8 cellular contexts compared by ENCODE assay signal in genomic region chr10:101816913-101817541, GRCh38. TPM values are rescaled to one million over a fixed set of nuclear protein-coding genes. Genes with fewer than 3 reads are reported as not detected.
DNase-seq lines count a peak whose midpoint lies in the region; ATAC-seq, FAIRE-seq and TF ChIP-seq lines count a peak whose summit lies in the region.

No MANE protein-coding gene starts in this region.

- no peak overlapping the region for H3K4ac ChIP-seq in neuronal stem cell (ENCODE audit: low read length)

- H3K27me3 Mint-ChIP-seq in CD8-positive, alpha-beta T cell (ENCODE audit: low read depth) = no peaks in the 10 kb centered on the region

- peaks cover 62% of the 10 kb centered on the region for H3K4me1 Mint-ChIP-seq in CD8-positive, alpha-beta T cell (ENCODE audit: low read depth)

- no peaks in the 10 kb centered on the region for H3K27me3 ChIP-seq in CD8-positive, alpha-beta T cell (ENCODE audit: insufficient read depth, low read length)
- no peaks in the 10 kb centered on the region for H3K27me3 ChIP-seq in effector memory CD4-positive, alpha-beta T cell (replicated peaks; ENCODE audit: control insufficient read depth, insufficient read depth, low read length, poor library complexity, severe bottlenecking)
- no peaks in the 10 kb centered on the region for H3K27me3 ChIP-seq in neuronal stem cell (ENCODE audit: control insufficient read depth in 3 of 3, insufficient read depth in 3 of 3, low read depth in 1 of 3, low read length in 3 of 3)

- H3K4me2 ChIP-seq in neuronal stem cell (ENCODE audit: insufficient read depth, low read length, poor library complexity, severe bottlenecking) = peak overlapping the region; percentile 51

- H3K4me1 ChIP-seq in CD8-positive, alpha-beta T cell (ENCODE audit: insufficient read depth, low read length) = peaks cover 44% of the 10 kb centered on the region
- H3K4me1 ChIP-seq in effector memory CD4-positive, alpha-beta T cell (ENCODE audit: control insufficient read depth, insufficient read depth, low read length, poor library complexity, severe bottlenecking) = peaks cover 30% of the 10 kb centered on the region
- H3K4me1 ChIP-seq in neuronal stem cell (ENCODE audit: control insufficient read depth in 2 of 2, insufficient read depth in 1 of 2, low read depth in 1 of 2, low read length in 2 of 2) = peaks cover 2 to 10% of the 10 kb centered on the region in 2 donors

- H2BK120ac ChIP-seq in neuronal stem cell (ENCODE audit: low read depth, low read length) = no peak overlapping the region

- H2AK5ac ChIP-seq in neuronal stem cell (ENCODE audit: low read depth, low read length) = no peak overlapping the region

- no peak for DNase-seq in CD8-positive, alpha-beta T cell
- DNase-seq in NAMALWA (ENCODE audit: low spot score) = peak; percentile 56
- no peak for DNase-seq in effector memory CD4-positive, alpha-beta T cell
- no peak for DNase-seq in neuronal stem cell (ENCODE audit: low spot score)
- DNase-seq in dermis blood vessel endothelial cell = no peak
- no peak for DNase-seq in D721Med (ENCODE audit: insufficient read length, low spot score)
- no peak for DNase-seq in A172 (ENCODE audit: low spot score)
- DNase-seq in UCSD-AML1 (lab: John Stamatoyannopoulos, UW; ENCODE audit: unreplicated experiment) = no peak

- no peak overlapping the region for H3K23ac ChIP-seq in neuronal stem cell (ENCODE audit: low read depth, low read length, poor library complexity)

- H2BK12ac ChIP-seq in neuronal stem cell (ENCODE audit: low read length) = no peak overlapping the region

- peaks cover 15% of the 10 kb centered on the region for H3K36me3 ChIP-seq in CD8-positive, alpha-beta T cell (ENCODE audit: insufficient read depth, low read length)
- H3K36me3 ChIP-seq in effector memory CD4-positive, alpha-beta T cell (ENCODE audit: control insufficient read depth, insufficient read depth, low read length) = peaks cover 24% of the 10 kb centered on the region
- H3K36me3 ChIP-seq in neuronal stem cell (replicated peaks in 1 of 2; ENCODE audit: control insufficient read depth in 2 of 2, insufficient read depth in 2 of 2, low read length in 2 of 2) = peaks cover 2 to 31% of the 10 kb centered on the region in 2 donors

- no peak overlapping the region for H2BK5ac ChIP-seq in neuronal stem cell (ENCODE audit: low read length)

- H3K27ac Mint-ChIP-seq in CD8-positive, alpha-beta T cell = peak overlapping the region; percentile 97

- H3K14ac ChIP-seq in neuronal stem cell (ENCODE audit: low read length) = no peak overlapping the region

- no peak overlapping the region for H2BK15ac ChIP-seq in neuronal stem cell (ENCODE audit: low read length)

- H3K27ac ChIP-seq in CD8-positive, alpha-beta T cell (ENCODE audit: low read depth, low read length) = peak overlapping the region; percentile 90
- peak overlapping the region; percentile 88 for H3K27ac ChIP-seq in effector memory CD4-positive, alpha-beta T cell (ENCODE audit: insufficient read depth, low read length, poor library complexity, severe bottlenecking)
- H3K27ac ChIP-seq in neuronal stem cell (replicated peaks; ENCODE audit: low read length) = peak overlapping the region; percentile 96

- H3K9ac ChIP-seq in neuronal stem cell (ENCODE audit: low read depth, low read length, poor library complexity) = no peak overlapping the region

- WGBS in neuronal stem cell (ENCODE audit: extremely low coverage in 2 of 2, insufficient read length in 2 of 2, insufficient replicate concordance in 1 of 2), 2 donors = no CpG with 5 or more reads among the region's 17 CpGs

- CTCF ChIA-PET in CD8-positive, alpha-beta T cell (lab: Charles Lee) = interaction anchor here (1.1 to 3.1 kb wide), 5 partner anchors 10 to 35 kb away, joined by 5 to 29 read pairs (median 15); partner anchors contain the start of gene NPM3

- peak overlapping the region; percentile 82 for H3K4me3 ChIP-seq in CD8-positive, alpha-beta T cell (ENCODE audit: low read depth, low read length)
- H3K4me3 ChIP-seq in effector memory CD4-positive, alpha-beta T cell (ENCODE audit: insufficient read depth, low read depth, low read length, poor library complexity, severe bottlenecking) = peak overlapping the region; percentile 98
- peak overlapping the region; percentile 86 to 99 for H3K4me3 ChIP-seq in neuronal stem cell (ENCODE audit: low read length in 2 of 2)

- intact Hi-C loops in CD8-positive, alpha-beta T cell (cut with DNase I, micrococcal nuclease) = loop anchor here (2.0 to 10.0 kb wide), 6 partner anchors 16 to 828 kb away; partner anchors contain the start of genes TRIM8 (in 2 of the 2), ACTR1A (in 1 of the 2), GBF1 (in 1 of the 2) and SUFU (in 1 of the 2)

- FAIRE-seq in D721Med (lab: Jason Lieb, UNC) = no peak

- H3K9me3 Mint-ChIP-seq in CD8-positive, alpha-beta T cell = no peaks in the 10 kb centered on the region

- H3K4me3 Mint-ChIP-seq in CD8-positive, alpha-beta T cell = peak overlapping the region; percentile 98

- no peaks in the 10 kb centered on the region for H3K79me1 ChIP-seq in neuronal stem cell (ENCODE audit: low read depth, low read length)

- H3K36me3 Mint-ChIP-seq in CD8-positive, alpha-beta T cell = peaks cover 47% of the 10 kb centered on the region

- POLR2A ChIA-PET in CD8-positive, alpha-beta T cell (lab: Charles Lee) = interaction anchor here (1.1 to 6.8 kb wide), 6 partner anchors 8 to 335 kb away, joined by 3 to 64 read pairs (median 9); partner anchors contain the start of genes NOLC1 and NPM3

- H4K8ac ChIP-seq in neuronal stem cell (ENCODE audit: low read depth, low read length) = no peak overlapping the region

- no peak overlapping the region for H3K18ac ChIP-seq in neuronal stem cell (ENCODE audit: low read length)

- TF ChIP-seq CTCF in CD8-positive, alpha-beta T cell (IDR thresholded peaks at IDR 0.05) = no peak
- no peak for TF ChIP-seq CTCF in D721Med (IDR thresholded peaks at IDR 0.05; ENCODE audit: insufficient read depth, missing control alignments)

- no peak for ATAC-seq in CD8-positive, alpha-beta T cell

- no peak overlapping the region for H2AFZ ChIP-seq in neuronal stem cell (ENCODE audit: low read length)

- no peak overlapping the region for H4K91ac ChIP-seq in neuronal stem cell (ENCODE audit: low read depth, low read length, poor library complexity)

- H3K9me3 ChIP-seq in CD8-positive, alpha-beta T cell (ENCODE audit: low read length) = no peaks in the 10 kb centered on the region
- no peaks in the 10 kb centered on the region for H3K9me3 ChIP-seq in effector memory CD4-positive, alpha-beta T cell (ENCODE audit: control insufficient read depth, low read length)
- H3K9me3 ChIP-seq in neuronal stem cell (replicated peaks in 1 of 2; ENCODE audit: control insufficient read depth in 2 of 2, insufficient read depth in 1 of 2, low read depth in 1 of 2, low read length in 2 of 2) = no peaks in the 10 kb centered on the region

RNA-seq across cellular contexts. Expression of gene OGA, which starts 1.2 kb away (rescaled TPM):
- total RNA-seq in CD8-positive, alpha-beta T cell = 100 to 1,000 TPM; 356 to 394 TPM
- polyA plus RNA-seq in neuronal stem cell (2013, experiment 1 of 2) = 74.9 TPM
- 76.0 TPM for polyA plus RNA-seq in neuronal stem cell (2013, experiment 2 of 2)
- 96.1 and 99.1 TPM in 2 replicates for total RNA-seq in dermis blood vessel endothelial cell
- total RNA-seq in A172 (2014; rRNA removed; shearing (Covaris generic)) = 82.2 and 98.2 TPM in 2 replicates

RNA-seq across cellular contexts. Expression of gene KCNIP2, which starts 26.6 kb away (rescaled TPM):
- total RNA-seq in CD8-positive, alpha-beta T cell = 1 to 10 TPM in 1 of 2 experiments, under 1 TPM in 1; 0.87 to 1.1 TPM
- polyA plus RNA-seq in neuronal stem cell (2013, experiment 1 of 2) = 6.4 TPM
- polyA plus RNA-seq in neuronal stem cell (2013, experiment 2 of 2) = 6.7 TPM
- total RNA-seq in dermis blood vessel endothelial cell = 0.85 TPM in 1 of 2 replicates, not detected in the other
- 2.8 TPM in 1 of 2 replicates, not detected in the other for total RNA-seq in A172 (2014; rRNA removed; shearing (Covaris generic))

RNA-seq across cellular contexts. Expression of gene NPM3, which starts 33.8 kb away (rescaled TPM):
- total RNA-seq in CD8-positive, alpha-beta T cell = 10 to 100 TPM; 21.1 to 25.1 TPM
- polyA plus RNA-seq in neuronal stem cell (2013, experiment 1 of 2) = 105 TPM
- polyA plus RNA-seq in neuronal stem cell (2013, experiment 2 of 2) = 108 TPM
- total RNA-seq in dermis blood vessel endothelial cell = 92.8 and 96.7 TPM in 2 replicates
- total RNA-seq in A172 (2014; rRNA removed; shearing (Covaris generic)) = 65.5 and 96.9 TPM in 2 replicates

RNA-seq across cellular contexts. Expression of gene FGF8, which starts 41.1 kb away (rescaled TPM):
- total RNA-seq in CD8-positive, alpha-beta T cell = not detected
- polyA plus RNA-seq in neuronal stem cell (2013, experiment 1 of 2) = 91.9 TPM
- polyA plus RNA-seq in neuronal stem cell (2013, experiment 2 of 2) = 86.1 TPM
- total RNA-seq in dermis blood vessel endothelial cell = not detected in 2 replicates
- not detected in 2 replicates for total RNA-seq in A172 (2014; rRNA removed; shearing (Covaris generic))
